Comparison of ENCODE assay signal across 15 cellular contexts in genomic region chr3:123766195-123767019, GRCh38.
DNase-seq lines count a peak whose midpoint lies in the region; ATAC-seq and TF ChIP-seq lines count a peak whose summit lies in the region.
"Had no signal": no experiment of that assay in that cellular context is flagged by ENCODE, and none has a peak within 500 bp of the region (broad histone marks: within the 10 kb centered on the region; RNA-seq: fewer than 3 reads in every experiment).

No MANE protein-coding gene starts in this region.

- H3K9me3 Mint-ChIP-seq in activated naive CD4-positive, alpha-beta T cell treated with anti-CD3 and anti-CD28 coated beads, Interleukin-2, amount 50 U/mL, for 72 hours: no peaks in the 10 kb centered on the region
- H3K9me3 Mint-ChIP-seq: activated CD4-positive, alpha-beta memory T cell treated with anti-CD3 and anti-CD28 coated beads, Interleukin-2, amount 10 ng/mL, durations not matched to agents 7 days and 5 days; activated T-cell treated with anti-CD3 and anti-CD28 coated beads, Interleukin-2, amount 50 U/mL, for 72 hours had no signal

- H3K27ac Mint-ChIP-seq in T-helper 17 cell: no peak overlapping the region
- no peak overlapping the region for H3K27ac Mint-ChIP-seq in activated naive CD4-positive, alpha-beta T cell treated with anti-CD3 and anti-CD28 coated beads, Interleukin-2, amount 50 U/mL, for 72 hours
- H3K27ac Mint-ChIP-seq: activated CD4-positive, alpha-beta memory T cell treated with anti-CD3 and anti-CD28 coated beads, Interleukin-2, amount 10 ng/mL, durations not matched to agents 7 days and 5 days; activated T-cell treated with anti-CD3 and anti-CD28 coated beads, Interleukin-2, amount 50 U/mL, for 72 hours had no signal

- no peak for TF ChIP-seq CTCF in HEK293 (tag by site-specific recombination; IDR thresholded peaks at IDR 0.05)
- no peak for TF ChIP-seq CTCF in ascending aorta (IDR thresholded peaks at IDR 0.05)

- H3K9me3 ChIP-seq in HEK293 (ENCODE audit: control insufficient read depth, insufficient read depth, low read depth, low read length): no peaks in the 10 kb centered on the region
- no peaks in the 10 kb centered on the region for H3K9me3 ChIP-seq in ascending aorta
- no peaks in the 10 kb centered on the region for H3K9me3 ChIP-seq in subcutaneous abdominal adipose tissue (ENCODE audit: control insufficient read depth in 5 of 5, low read length in 5 of 5)
- H3K9me3 ChIP-seq in T-helper 17 cell (ENCODE audit: control insufficient read depth, low read length, poor library complexity, severe bottlenecking): no peaks in the 10 kb centered on the region
- H3K9me3 ChIP-seq: SJCRH30 had no signal

- intact Hi-C loops in ascending aorta (cut with DNase I): loop anchor here (1.0 kb wide), 1 partner anchor 13 kb away; no protein-coding TSS in a partner anchor

- H3K27ac ChIP-seq in HEK293 (ENCODE audit: extremely low read depth, low read depth, low read length): no peak overlapping the region
- H3K27ac ChIP-seq in ascending aorta: peak overlapping the region; percentile 91
- H3K27ac ChIP-seq in subcutaneous abdominal adipose tissue (ENCODE audit: low read depth, low read length): peak overlapping the region; percentile 19
- H3K27ac ChIP-seq: SJCRH30 had no signal

- H3K36me3 ChIP-seq in HEK293 (ENCODE audit: control insufficient read depth in 2 of 2, insufficient read depth in 1 of 2, low read length in 2 of 2) (no peaks in the 10 kb centered on the region), ascending aorta (no peaks in the 10 kb centered on the region), subcutaneous abdominal adipose tissue (ENCODE audit: control insufficient read depth in 5 of 5, insufficient read depth in 5 of 5, low read length in 5 of 5) (no peaks in the 10 kb centered on the region)
- H3K36me3 ChIP-seq: SJCRH30 had no signal

- no peak overlapping the region for H3K4me3 ChIP-seq in HEK293 (ENCODE audit: low read depth, low read length)
- H3K4me3 ChIP-seq in ascending aorta: peak overlapping the region in 1 of 2 donors; percentile 12
- peak overlapping the region in 1 of 5 donors; percentile 13 for H3K4me3 ChIP-seq in subcutaneous abdominal adipose tissue (ENCODE audit: low read depth in 1 of 5, low read length in 5 of 5)
- H3K4me3 ChIP-seq: SJCRH30 had no signal

- POLR2A ChIA-PET in HEK293 (lab: Yijun Ruan, JAX): no interaction called here

- H3K9ac ChIP-seq in subcutaneous abdominal adipose tissue (ENCODE audit: low read length in 5 of 5): no peak overlapping the region

- DNase-seq in ascending aorta (ENCODE audit: low spot score in 2 of 2) (peak; percentile 57 to 84), left lobe of liver (ENCODE audit: low spot score) (peak; percentile 89), T-helper 17 cell (no peak), epidermal melanocyte (ENCODE audit: insufficient read length, low spot score) (no peak), NCI-H69 (lab: John Stamatoyannopoulos, UW) (no peak)
- DNase-seq in activated naive CD4-positive, alpha-beta T cell treated with anti-CD3 and anti-CD28 coated beads, Interleukin-2, amount 50 U/mL, for 72 hours (ENCODE audit: low spot score in 2 of 2): no peak
- DNase-seq: activated CD4-positive, alpha-beta memory T cell treated with anti-CD3 and anti-CD28 coated beads, Interleukin-2, amount 10 ng/mL, durations not matched to agents 7 days and 5 days; activated T-cell treated with anti-CD3 and anti-CD28 coated beads, Interleukin-2, amount 50 U/mL, for 72 hours; islet precursor cell; Kasumi-1; NCI-H146; NCI-H345; SJCRH30 had no signal

- ATAC-seq in left lobe of liver (peak; percentile 81), T-helper 17 cell (no peak)
- no peak for ATAC-seq in activated naive CD4-positive, alpha-beta T cell treated with anti-CD3 and anti-CD28 coated beads, Interleukin-2, amount 50 U/mL, for 72 hours
- ATAC-seq: activated T-cell treated with anti-CD3 and anti-CD28 coated beads, Interleukin-2, amount 50 U/mL, for 72 hours had no signal

- H3K27me3 ChIP-seq in ascending aorta: no peaks in the 10 kb centered on the region
- no peaks in the 10 kb centered on the region for H3K27me3 ChIP-seq in subcutaneous abdominal adipose tissue (ENCODE audit: control insufficient read depth in 5 of 5, insufficient read depth in 4 of 5, low read length in 5 of 5)
- H3K27me3 ChIP-seq: SJCRH30 had no signal

- H3K4me1 Mint-ChIP-seq in T-helper 17 cell: no peaks in the 10 kb centered on the region

- H3K36me3 Mint-ChIP-seq in T-helper 17 cell (ENCODE audit: low read depth): no peaks in the 10 kb centered on the region
- H3K36me3 Mint-ChIP-seq in activated naive CD4-positive, alpha-beta T cell treated with anti-CD3 and anti-CD28 coated beads, Interleukin-2, amount 50 U/mL, for 72 hours: no peaks in the 10 kb centered on the region

- peaks cover 35% of the 10 kb centered on the region for H3K27me3 Mint-ChIP-seq in T-helper 17 cell

- H3K4me1 ChIP-seq in HEK293 (ENCODE audit: control insufficient read depth, insufficient read depth, low read length) (peaks cover 3% of the 10 kb centered on the region), ascending aorta (peaks cover 16 to 43% of the 10 kb centered on the region in 2 donors), subcutaneous abdominal adipose tissue (ENCODE audit: control insufficient read depth in 5 of 5, insufficient read depth in 5 of 5, low read length in 5 of 5) (peaks cover 0 to 37% (median 29%) of the 10 kb centered on the region in 5 donors)
- H3K4me1 ChIP-seq: SJCRH30 had no signal

- no peak overlapping the region for H3K4me3 Mint-ChIP-seq in T-helper 17 cell
- H3K4me3 Mint-ChIP-seq: activated CD4-positive, alpha-beta memory T cell treated with anti-CD3 and anti-CD28 coated beads, Interleukin-2, amount 10 ng/mL, durations not matched to agents 7 days and 5 days; activated T-cell treated with anti-CD3 and anti-CD28 coated beads, Interleukin-2, amount 50 U/mL, for 72 hours had no signal

- CTCF ChIA-PET in HEK293 (lab: Yijun Ruan, JAX): interaction anchor here (0.8 kb wide), 1 partner anchor 43 kb away, joined by 3 read pairs; no protein-coding TSS in a partner anchor

TF ChIP-seq in HEK293, 187 proteins besides CTCF, POLR2A, EP300 and RAD21:
- TF ChIP-seq, protein P1, sequence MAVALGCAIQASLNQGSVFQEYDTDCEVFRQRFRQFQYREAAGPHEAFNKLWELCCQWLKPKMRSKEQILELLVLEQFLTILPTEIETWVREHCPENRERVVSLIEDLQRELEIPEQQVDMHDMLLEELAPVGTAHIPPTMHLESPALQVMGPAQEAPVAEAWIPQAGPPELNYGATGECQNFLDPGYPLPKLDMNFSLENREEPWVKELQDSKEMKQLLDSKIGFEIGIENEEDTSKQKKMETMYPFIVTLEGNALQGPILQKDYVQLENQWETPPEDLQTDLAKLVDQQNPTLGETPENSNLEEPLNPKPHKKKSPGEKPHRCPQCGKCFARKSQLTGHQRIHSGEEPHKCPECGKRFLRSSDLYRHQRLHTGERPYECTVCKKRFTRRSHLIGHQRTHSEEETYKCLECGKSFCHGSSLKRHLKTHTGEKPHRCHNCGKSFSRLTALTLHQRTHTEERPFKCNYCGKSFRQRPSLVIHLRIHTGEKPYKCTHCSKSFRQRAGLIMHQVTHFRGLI (tag by site-specific recombination; IDR thresholded peaks at IDR 0.05): no peak
- TF ChIP-seq ZNF701 (tag by site-specific recombination; IDR thresholded peaks at IDR 0.05): 0 out of 2 replicates have a peak, but pooled peaks have one; percentile 30

Comparison
In these comparisons a context has a peak if more than half of its experiments do, and no peak if none do; other contexts are left out.
1. DNase-seq: peak in ascending aorta (2 of 2) and left lobe of liver (single experiment); none in T-helper 17 cell (0 of 3), epidermal melanocyte (single experiment), NCI-H69 (single experiment) and activated naive CD4-positive, alpha-beta T cell treated with anti-CD3 and anti-CD28 coated beads, Interleukin-2, amount 50 U/mL, for 72 hours (0 of 2).